8 cellular contexts compared by ENCODE assay signal in the genomic region with DNA sequence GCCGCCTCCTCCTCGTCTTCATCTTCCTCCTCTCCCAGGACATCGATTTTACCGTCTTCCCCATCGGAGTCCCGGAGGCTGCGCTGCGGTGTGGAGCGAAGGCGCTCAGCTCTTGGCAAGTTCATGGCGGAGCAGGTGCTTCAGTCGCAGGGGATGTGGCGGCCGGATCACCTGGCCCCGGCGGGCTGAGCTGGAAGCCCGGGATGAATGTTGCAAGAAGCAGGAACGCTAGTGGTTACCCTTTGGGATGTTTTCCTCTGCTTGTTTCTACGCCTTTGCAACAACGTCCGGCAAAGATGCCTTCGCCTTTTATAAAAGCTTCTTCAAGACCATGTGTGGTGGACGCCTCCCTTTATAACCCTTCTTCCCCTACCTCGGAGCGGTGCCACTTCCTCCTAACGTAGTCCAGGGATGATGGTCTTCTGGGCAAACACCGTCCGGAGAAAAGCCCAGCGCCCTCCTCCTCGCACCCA. TPM values are rescaled to one million over a fixed set of nuclear protein-coding genes. Genes with fewer than 3 reads are reported as not detected.
DNase-seq lines count a peak whose midpoint lies in the region; ATAC-seq and TF ChIP-seq lines count a peak whose summit lies in the region.
"Not testable (repeated sequence)": the region's sequence is repeated elsewhere in the genome, so short reads cannot be mapped to it uniquely, and the experiment has no call there.
"Had no signal": no experiment of that assay in that cellular context is flagged by ENCODE, and none has a peak within 500 bp of the region (broad histone marks: within the 10 kb centered on the region; RNA-seq: fewer than 3 reads in every experiment).

TSS of gene FOXD4 (minus strand) at position 423 of the 473 bp plus-strand sequence. CDS start at position 125, 298 bp downstream.

- H3K9me3 Mint-ChIP-seq in T-cell; activated CD8-positive, alpha-beta memory T cell treated with anti-CD3 and anti-CD28 coated beads, Interleukin-2, amount 10 ng/mL, durations not matched to agents 7 days and 5 days (ENCODE audit: low read depth); activated naive CD8-positive, alpha-beta T cell treated with anti-CD3 and anti-CD28 coated beads, Interleukin-2, amount 50 U/mL, for 24 hours; mesothelial cell of epicardium; osteocyte (ENCODE audit: unreplicated experiment): not testable (repeated sequence)

- intact Hi-C loops in Right ventricle myocardium inferior (cut with DNase I) = not testable (repeated sequence)

- POLR2A ChIA-PET in GM10248 (lab: Yijun Ruan, JAX); T-cell (lab: Charles Lee): not testable (repeated sequence)

- not testable (repeated sequence) for H3K36me3 Mint-ChIP-seq in T-cell; activated CD8-positive, alpha-beta memory T cell treated with anti-CD3 and anti-CD28 coated beads, Interleukin-2, amount 10 ng/mL, durations not matched to agents 7 days and 5 days; mesothelial cell of epicardium
- peaks cover 11% of the 10 kb centered on the region for H3K36me3 Mint-ChIP-seq in activated naive CD8-positive, alpha-beta T cell treated with anti-CD3 and anti-CD28 coated beads, Interleukin-2, amount 50 U/mL, for 24 hours (ENCODE audit: low read depth)
- H3K36me3 Mint-ChIP-seq in osteocyte (ENCODE audit: unreplicated experiment) = peaks cover 10% of the 10 kb centered on the region

- not testable (repeated sequence) for ATAC-seq in T-cell (replicated peaks in 1 of 4); activated CD8-positive, alpha-beta memory T cell treated with anti-CD3 and anti-CD28 coated beads, Interleukin-2, amount 10 ng/mL, durations not matched to agents 7 days and 5 days; activated naive CD8-positive, alpha-beta T cell treated with anti-CD3 and anti-CD28 coated beads, Interleukin-2, amount 50 U/mL, for 24 hours; Right ventricle myocardium inferior

- H3K27ac Mint-ChIP-seq in T-cell; activated CD8-positive, alpha-beta memory T cell treated with anti-CD3 and anti-CD28 coated beads, Interleukin-2, amount 10 ng/mL, durations not matched to agents 7 days and 5 days; activated naive CD8-positive, alpha-beta T cell treated with anti-CD3 and anti-CD28 coated beads, Interleukin-2, amount 50 U/mL, for 24 hours; mesothelial cell of epicardium; osteocyte (ENCODE audit: unreplicated experiment): not testable (repeated sequence)

- H3K4me3 Mint-ChIP-seq in T-cell (peak within 1 kb of the TSS; percentile 52 to 73 (median 64)), mesothelial cell of epicardium (peak within 1 kb of the TSS; percentile 54), osteocyte (ENCODE audit: unreplicated experiment) (peak within 1 kb of the TSS; percentile 47)
- H3K4me3 Mint-ChIP-seq in activated CD8-positive, alpha-beta memory T cell treated with anti-CD3 and anti-CD28 coated beads, Interleukin-2, amount 10 ng/mL, durations not matched to agents 7 days and 5 days = peak within 1 kb of the TSS; percentile 50
- peak within 1 kb of the TSS; percentile 59 for H3K4me3 Mint-ChIP-seq in activated naive CD8-positive, alpha-beta T cell treated with anti-CD3 and anti-CD28 coated beads, Interleukin-2, amount 50 U/mL, for 24 hours

- TF ChIP-seq CTCF in GM10248 (IDR thresholded peaks at IDR 0.05; ENCODE audit: control extremely low read depth, extremely low read depth, low read depth, missing control alignments); mesothelial cell of epicardium (IDR thresholded peaks at IDR 0.05; ENCODE audit: unreplicated experiment); osteocyte (IDR thresholded peaks at IDR 0.05): not testable (repeated sequence)

- peaks cover 20 to 33% of the 10 kb centered on the region in 2 donors for H3K27me3 Mint-ChIP-seq in T-cell
- H3K27me3 Mint-ChIP-seq in activated CD8-positive, alpha-beta memory T cell treated with anti-CD3 and anti-CD28 coated beads, Interleukin-2, amount 10 ng/mL, durations not matched to agents 7 days and 5 days = peaks cover 36% of the 10 kb centered on the region
- H3K27me3 Mint-ChIP-seq in activated naive CD8-positive, alpha-beta T cell treated with anti-CD3 and anti-CD28 coated beads, Interleukin-2, amount 50 U/mL, for 24 hours = peaks cover 35% of the 10 kb centered on the region
- peaks cover 52% of the 10 kb centered on the region for H3K27me3 Mint-ChIP-seq in mesothelial cell of epicardium (ENCODE audit: low read depth)
- peaks cover 36% of the 10 kb centered on the region for H3K27me3 Mint-ChIP-seq in osteocyte (ENCODE audit: unreplicated experiment)

- CTCF ChIA-PET in GM10248 (lab: Yijun Ruan, JAX); T-cell (lab: Charles Lee); activated CD8-positive, alpha-beta memory T cell treated with anti-CD3 and anti-CD28 coated beads, Interleukin-2, amount 10 ng/mL, durations not matched to agents 7 days and 5 days (lab: Charles Lee): not testable (repeated sequence)

- DNase-seq in GM10248 (ENCODE audit: extremely low spot score) (peak; percentile 0), Right ventricle myocardium inferior (ENCODE audit: missing footprints) (peak; percentile 44)
- DNase-seq in T-cell; activated CD8-positive, alpha-beta memory T cell treated with anti-CD3 and anti-CD28 coated beads, Interleukin-2, amount 10 ng/mL, durations not matched to agents 7 days and 5 days; activated naive CD8-positive, alpha-beta T cell treated with anti-CD3 and anti-CD28 coated beads, Interleukin-2, amount 50 U/mL, for 24 hours; mesothelial cell of epicardium (ENCODE audit: low spot score in 2 of 2, unreplicated experiment in 2 of 2); osteocyte (ENCODE audit: extremely low spot score, unreplicated experiment): not testable (repeated sequence)

- H3K4me1 Mint-ChIP-seq in T-cell = peaks cover 18 to 29% (median 24%) of the 10 kb centered on the region in 3 donors
- H3K4me1 Mint-ChIP-seq in activated CD8-positive, alpha-beta memory T cell treated with anti-CD3 and anti-CD28 coated beads, Interleukin-2, amount 10 ng/mL, durations not matched to agents 7 days and 5 days = peaks cover 17% of the 10 kb centered on the region
- H3K4me1 Mint-ChIP-seq in activated naive CD8-positive, alpha-beta T cell treated with anti-CD3 and anti-CD28 coated beads, Interleukin-2, amount 50 U/mL, for 24 hours = peaks cover 22% of the 10 kb centered on the region
- peaks cover 13% of the 10 kb centered on the region for H3K4me1 Mint-ChIP-seq in mesothelial cell of epicardium
- H3K4me1 Mint-ChIP-seq in osteocyte (ENCODE audit: unreplicated experiment) = peaks cover 17% of the 10 kb centered on the region

RNA-seq across cellular contexts. Expression of gene FOXD4, which starts in this region (rescaled TPM):
- total RNA-seq in T-cell (under 1 TPM in 2 of 5 donors, not detected in 3; 0.16 to 0.35 TPM), Right ventricle myocardium inferior (not detected), mesothelial cell of epicardium (0.35 to 0.67 TPM (median 0.38 TPM) in 3 replicates), osteocyte (0.24 and 0.43 TPM in 2 replicates)
- total RNA-seq in activated CD8-positive, alpha-beta memory T cell treated with anti-CD3 and anti-CD28 coated beads, Interleukin-2, amount 10 ng/mL, durations not matched to agents 7 days and 5 days = under 1 TPM; 0.15 to 0.49 TPM
- total RNA-seq: smooth muscle cell had no signal

Comparison
In these comparisons a context has a peak if more than half of its experiments do, and no peak if none do; other contexts are left out.
1. Peak in DNase-seq in Right ventricle myocardium inferior; RNA of the gene not detected or under 1 TPM.